Comparison of ENCODE assay signal across 16 cellular contexts in genomic region chr21:46560568-46561447, GRCh38. TPM values are rescaled to one million over a fixed set of nuclear protein-coding genes. Genes with fewer than 3 reads are reported as not detected.
DNase-seq lines count a peak whose midpoint lies in the region; ATAC-seq and TF ChIP-seq lines count a peak whose summit lies in the region.
"Had no signal": no experiment of that assay in that cellular context is flagged by ENCODE, and none has a peak within 500 bp of the region (broad histone marks: within the 10 kb centered on the region; RNA-seq: fewer than 3 reads in every experiment).

No MANE protein-coding gene starts in this region.

- H3K27me3 ChIP-seq in esophagus muscularis mucosa: no peaks in the 10 kb centered on the region
- H3K27me3 ChIP-seq: body of pancreas, hepatocyte, sigmoid colon had no signal

- intact Hi-C loops in OCI-LY7 (cut with micrococcal nuclease; ENCODE audit: unreplicated experiment) (no loop called here), esophagus muscularis mucosa (cut with DNase I) (no loop called here)

- peaks cover 21% of the 10 kb centered on the region; the same call in 1 of the 2 replicates for H3K36me3 ChIP-seq in OCI-LY7 (ENCODE audit: insufficient read depth, low read length)
- H3K36me3 ChIP-seq in esophagus muscularis mucosa: peaks cover 46 to 100% (median 90%) of the 10 kb centered on the region in 4 donors

- 95% methylated on average over 11 of the region's 19 CpGs for WGBS in esophagus muscularis mucosa

- peak overlapping the region; percentile 88; the same call in 1 of the 2 replicates for H2AFZ ChIP-seq in OCI-LY7 (ENCODE audit: low read length)
- H2AFZ ChIP-seq: hepatocyte had no signal

- H3K27ac ChIP-seq in OCI-LY7 (ENCODE audit: low read depth, low read length, poor library complexity, severe bottlenecking): peak overlapping the region; percentile 78
- no peak overlapping the region for H3K27ac ChIP-seq in esophagus muscularis mucosa (replicated peaks in 1 of 4)
- H3K27ac ChIP-seq: body of pancreas, hepatocyte, sigmoid colon, WERI-Rb-1 had no signal

- peak; percentile 45 for ATAC-seq in stimulated activated naive CD8-positive, alpha-beta T cell treated with anti-CD3 and anti-CD28 coated beads, Interleukin-15, Interleukin-2, amounts not matched to agents 100 U/mL and 50 U/mL, for 24 hours
- ATAC-seq: body of pancreas had no signal

- no peaks in the 10 kb centered on the region for H3K9me2 ChIP-seq in OCI-LY7 (ENCODE audit: insufficient read depth, low read length)

- no peak for TF ChIP-seq POLR2A in esophagus muscularis mucosa (IDR thresholded peaks at IDR 0.05; ENCODE audit: low read depth)

- peak overlapping the region; percentile 66 for H3K4me2 ChIP-seq in OCI-LY7 (ENCODE audit: low read length)
- H3K4me2 ChIP-seq: hepatocyte had no signal

- H3K4me1 ChIP-seq in OCI-LY7 (ENCODE audit: insufficient read depth, low read length, poor library complexity, severe bottlenecking) (peaks cover 29% of the 10 kb centered on the region), esophagus muscularis mucosa (peaks cover 0 to 8% (median 0%) of the 10 kb centered on the region in 4 donors)
- H3K4me1 ChIP-seq: sigmoid colon had no signal

- TF ChIP-seq EP300 in esophagus muscularis mucosa (IDR thresholded peaks at IDR 0.05): no peak

- CTCF ChIA-PET in OCI-LY7 (lab: Charles Lee; ENCODE audit: unreplicated experiment): no interaction called here

- peak overlapping the region; percentile 52 for H3K4me3 ChIP-seq in OCI-LY7 (ENCODE audit: low read depth, low read length, poor library complexity, severe bottlenecking)
- no peak overlapping the region for H3K4me3 ChIP-seq in esophagus muscularis mucosa
- H3K4me3 ChIP-seq: body of pancreas, hepatocyte, sigmoid colon had no signal

- POLR2A ChIA-PET in OCI-LY7 (lab: Charles Lee): interaction anchor here (0.5 to 1.2 kb wide), 3 partner anchors 10 to 74 kb away, joined by 3 to 11 read pairs (median 3); partner anchors contain the start of gene PRMT2

- no peaks in the 10 kb centered on the region for H3K79me2 ChIP-seq in OCI-LY7 (ENCODE audit: insufficient read depth, low read depth, low read length)
- H3K79me2 ChIP-seq: hepatocyte had no signal

- peak; percentile 57 for DNase-seq in activated effector memory CD4-positive, alpha-beta T cell treated with anti-CD3 and anti-CD28 coated beads, Interleukin-2, amount 50 U/mL, for 16 hours
- DNase-seq in activated effector memory CD4-positive, alpha-beta T cell treated with Interleukin-2 at 50 U/mL for 16 hours: no peak
- peak; percentile 32 for DNase-seq in OCI-LY7 (ENCODE audit: low spot score)
- peak; percentile 84 for DNase-seq in esophagus muscularis mucosa (ENCODE audit: extremely low spot score)
- no peak for DNase-seq in stimulated activated naive CD8-positive, alpha-beta T cell treated with anti-CD3 and anti-CD28 coated beads, Interleukin-15, Interleukin-2, amounts not matched to agents 100 U/mL and 50 U/mL, for 24 hours
- DNase-seq in NCI-H2227 treated with DMSO at 0.1 percent for 48 hours (lab: John Stamatoyannopoulos, UW): no peak
- no peak for DNase-seq in MV-4-11 (lab: John Stamatoyannopoulos, UW)
- DNase-seq in NCI-H1105 treated with DMSO at 0.1 percent for 48 hours (lab: John Stamatoyannopoulos, UW): no peak
- DNase-seq: body of pancreas; NCI-H1930; NCI-H526 treated with DMSO at 0.1 percent for 48 hours; sigmoid colon; stimulated activated CD4-positive, alpha-beta T cell treated with anti-CD3 and anti-CD28 coated beads, Interleukin-4, amount 100 ng/mL, for 1 hour; WERI-Rb-1 had no signal

- H3K9me3 ChIP-seq in OCI-LY7 (ENCODE audit: low read length) (no peaks in the 10 kb centered on the region), esophagus muscularis mucosa (no peaks in the 10 kb centered on the region)
- H3K9me3 ChIP-seq: body of pancreas, sigmoid colon had no signal

- TF ChIP-seq CTCF in OCI-LY7 (conservative IDR thresholded peaks at IDR 0.05; ENCODE audit: low read length) (no peak), esophagus muscularis mucosa (IDR thresholded peaks at IDR 0.05) (no peak)

- no peaks in the 10 kb centered on the region for H4K20me1 ChIP-seq in OCI-LY7 (ENCODE audit: insufficient read depth, low read length)

- BruUV-seq in OCI-LY7 (replicated peaks; lab: Mats Ljungman, UMichigan): no TSS peak

RNA-seq across cellular contexts. Expression of gene S100B, which starts 44.1 kb away (rescaled TPM):
- not detected in 2 replicates for total RNA-seq in OCI-LY7 (2014; rRNA removed; shearing (Covaris generic))
- total RNA-seq in OCI-LY7 (2022): not detected in 2 replicates
- 10 to 100 TPM; 16.0 to 38.2 (median 30.7) TPM for total RNA-seq in esophagus muscularis mucosa
- total RNA-seq: fibroblast of lung, hepatocyte had no signal

Comparison
In these comparisons a context has a peak if more than half of its experiments do, and no peak if none do; other contexts are left out.
1. DNase-seq: peak in activated effector memory CD4-positive, alpha-beta T cell treated with anti-CD3 and anti-CD28 coated beads, Interleukin-2, amount 50 U/mL, for 16 hours (single experiment), OCI-LY7 (single experiment) and esophagus muscularis mucosa (single experiment); none in activated effector memory CD4-positive, alpha-beta T cell treated with Interleukin-2 at 50 U/mL for 16 hours (single experiment), stimulated activated naive CD8-positive, alpha-beta T cell treated with anti-CD3 and anti-CD28 coated beads, Interleukin-15, Interleukin-2, amounts not matched to agents 100 U/mL and 50 U/mL, for 24 hours (single experiment), NCI-H2227 treated with DMSO at 0.1 percent for 48 hours (single experiment), MV-4-11 (single experiment) and NCI-H1105 treated with DMSO at 0.1 percent for 48 hours (single experiment).
2. RNA of gene S100B, which starts 44.1 kb away (total RNA-seq): 16.0 to 38.2 TPM in esophagus muscularis mucosa; not detected in OCI-LY7; every median in the first group is over 10 times any median in the second.